25 cellular contexts compared by ENCODE assay signal in the genomic region with DNA sequence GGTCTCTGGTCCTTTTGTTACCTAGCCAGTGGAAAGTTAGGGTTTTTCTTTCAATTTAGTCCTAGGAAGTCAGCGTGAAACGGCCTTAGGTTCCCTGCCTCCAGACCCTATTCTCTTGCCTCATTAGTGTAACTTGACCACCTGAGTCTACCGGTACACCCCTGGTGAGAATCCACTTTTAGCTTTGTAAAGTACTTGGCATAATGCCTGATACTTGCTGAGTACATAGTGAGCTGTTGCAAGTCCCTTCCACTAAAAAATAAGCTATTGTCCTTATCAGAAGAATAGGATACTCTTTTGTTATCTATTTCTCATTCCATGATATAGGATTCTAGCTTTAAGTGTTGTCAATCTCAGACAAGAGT.
DNase-seq lines count a peak whose midpoint lies in the region; ATAC-seq lines count a peak whose summit lies in the region.
"Had no signal": no experiment of that assay in that cellular context is flagged by ENCODE, and none has a peak within 500 bp of the region (broad histone marks: within the 10 kb centered on the region; RNA-seq: fewer than 3 reads in every experiment).

No MANE protein-coding gene starts in this region.

- ATAC-seq in HG03108 (IDR thresholded peaks at IDR 0.05; ENCODE audit: unreplicated experiment) = no peak
- no peak for ATAC-seq in GM18909 (IDR thresholded peaks at IDR 0.05; ENCODE audit: poor library complexity, unreplicated experiment)
- ATAC-seq: gastroesophageal sphincter, left lobe of liver, sciatic nerve had no signal

- DNase-seq in COLO668 (lab: John Stamatoyannopoulos, UW; ENCODE audit: unreplicated experiment) = peak; percentile 22
- DNase-seq in NCI-H1105 (lab: John Stamatoyannopoulos, UW) = peak; percentile 52
- peak; percentile 85 for DNase-seq in NCI-H2107 (lab: John Stamatoyannopoulos, UW)
- DNase-seq in NCI-H748 treated with DMSO at 0.1 percent for 48 hours (lab: John Stamatoyannopoulos, UW) = peak; percentile 96
- DNase-seq in iPS-NIHi11 (ENCODE audit: low spot score) = no peak
- DNase-seq in activated T-cell treated with anti-CD3 and anti-CD28 coated beads for 4 hours = no peak
- DNase-seq: activated CD4-positive, alpha-beta T cell treated with anti-CD3 and anti-CD28 coated beads, Interleukin-2, amount 10 ng/mL, durations not matched to agents 7 days and 5 days; activated naive CD4-positive, alpha-beta T cell; activated T-cell treated with anti-CD3 and anti-CD28 coated beads, Interleukin-2, amount 50 U/mL, for 48 hours; CD8-positive, alpha-beta memory T cell; dermis blood vessel endothelial cell; HCEC 1CT; hypothalamus; KG1; mesendoderm; MG63; stimulated activated CD4-positive, alpha-beta T cell treated with anti-CD3 and anti-CD28 coated beads, Interleukin-12 subunit alpha, Interleukin-12 subunit beta, amount 100 ng/mL, for 4 hours; stimulated activated CD4-positive, alpha-beta T cell treated with anti-CD3 and anti-CD28 coated beads, Interleukin-4, amount 100 ng/mL, for 1 hour; trophoblast cell; WERI-Rb-1 had no signal

Comparison
In these comparisons a context has a peak if more than half of its experiments do, and no peak if none do; other contexts are left out.
1. DNase-seq: peak in COLO668 (single experiment), NCI-H1105 (single experiment), NCI-H2107 (single experiment) and NCI-H748 treated with DMSO at 0.1 percent for 48 hours (single experiment); none in iPS-NIHi11 (single experiment) and activated T-cell treated with anti-CD3 and anti-CD28 coated beads for 4 hours (single experiment).